In the genomic region with DNA sequence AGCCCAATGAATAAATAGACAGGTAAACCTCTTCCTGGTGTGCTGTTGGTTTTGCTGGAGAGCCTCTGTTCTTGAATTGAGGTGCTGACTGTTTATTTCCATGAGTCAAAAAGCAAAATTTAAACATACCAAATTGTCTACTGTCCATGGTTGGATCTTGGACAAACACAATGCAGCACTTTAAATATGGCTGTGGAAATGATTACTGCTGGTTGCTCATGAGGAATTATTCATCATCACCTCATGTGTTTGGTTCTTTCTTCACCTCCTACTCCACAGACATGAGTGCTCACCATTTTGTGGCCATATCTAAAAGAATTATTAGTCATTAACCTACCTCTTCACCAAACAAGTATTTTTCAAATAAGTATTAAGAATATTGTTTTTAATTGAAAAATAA, we compare ENCODE assay signal across 17 cellular contexts.
"Had no signal": no experiment of that assay in that cellular context is flagged by ENCODE, and none has a peak within 500 bp of the region (broad histone marks: within the 10 kb centered on the region; RNA-seq: fewer than 3 reads in every experiment).

No MANE protein-coding gene starts in this region.

- ATAC-seq: activated T-helper 17 cell treated with anti-CD3 and anti-CD28 coated beads, Interleukin-2, amount 50 U/mL, for 72 hours; lower lobe of right lung; stimulated activated naive CD8-positive, alpha-beta T cell treated with anti-CD3 and anti-CD28 coated beads, Interleukin-15, amount 100 ng/mL, for 72 hours; T-helper 17 cell; upper lobe of right lung had no signal

- H3K27ac ChIP-seq: lower lobe of right lung, testis, upper lobe of right lung had no signal

- H3K4me3 ChIP-seq: esophagus muscularis mucosa, lower lobe of right lung, testis, upper lobe of right lung had no signal

- H3K27me3 ChIP-seq: esophagus muscularis mucosa, testis, upper lobe of right lung had no signal

- H3K36me3 ChIP-seq: esophagus muscularis mucosa, lower lobe of right lung, upper lobe of right lung had no signal

- DNase-seq: activated B cell treated with CpG ODN at 0.5 μM for 24 hours; activated CD4-positive, alpha-beta T cell treated with anti-CD3 and anti-CD28 coated beads, Interleukin-2, amount 10 ng/mL, durations not matched to agents 24 days and 14 days; activated naive CD4-positive, alpha-beta T cell treated with anti-CD3 and anti-CD28 coated beads, Interleukin-2, amount 10 ng/mL, durations not matched to agents 7 days and 5 days; dermis blood vessel endothelial cell; endodermal cell; hypothalamus; lower lobe of right lung; naive B cell; retina; stimulated activated CD4-positive, alpha-beta T cell treated with anti-CD3 and anti-CD28 coated beads, Interleukin-15, amount 100 ng/mL, for 24 hours; stimulated activated CD4-positive, alpha-beta T cell treated with anti-CD3 and anti-CD28 coated beads, Interleukin-4, amount 100 ng/mL, for 24 hours; stimulated activated naive CD8-positive, alpha-beta T cell treated with anti-CD3 and anti-CD28 coated beads, Interleukin-15, amount 100 ng/mL, for 72 hours; T-helper 17 cell; testis; upper lobe of right lung had no signal

- H3K9me3 ChIP-seq: esophagus muscularis mucosa, lower lobe of right lung, testis, upper lobe of right lung had no signal

- H3K4me1 ChIP-seq: lower lobe of right lung, testis, upper lobe of right lung had no signal
